Comparison of ENCODE assay signal across 2 cellular contexts in the genomic region with DNA sequence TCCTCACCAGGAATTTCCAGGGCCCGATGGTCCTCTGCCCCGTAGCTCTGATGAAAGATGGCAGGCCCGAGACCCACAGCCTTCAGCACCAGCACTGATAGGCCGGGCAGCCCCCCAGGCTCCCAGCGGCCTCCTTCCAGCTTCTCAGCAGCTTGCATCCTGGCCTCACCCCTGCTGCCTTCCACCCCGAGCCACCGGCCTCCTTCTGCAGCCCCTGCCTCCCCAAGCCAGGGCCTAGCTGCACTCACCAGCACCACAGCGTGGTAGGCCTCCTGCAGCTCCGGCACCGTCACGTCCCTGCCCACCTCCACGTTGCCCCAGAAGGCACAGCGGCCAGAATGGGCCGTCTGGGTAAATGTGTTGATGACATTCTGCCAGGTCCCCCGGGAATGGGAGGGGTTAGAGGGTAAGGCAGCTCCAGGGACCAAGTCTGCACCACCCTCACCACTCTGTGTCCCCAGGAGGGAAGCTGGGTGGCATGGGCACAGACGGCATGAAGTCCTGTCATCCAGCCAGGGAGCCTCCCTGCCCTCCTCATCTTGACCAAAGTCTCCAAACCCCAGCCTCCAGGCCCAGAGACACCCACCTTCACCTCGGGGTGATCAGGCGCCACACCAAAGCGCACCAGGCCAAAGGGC.
TF ChIP-seq lines count a peak whose summit lies in the region.

No MANE protein-coding gene starts in this region.

TF ChIP-seq in HEK293, 187 proteins besides CTCF, POLR2A, EP300 and RAD21:
- no peak for TF ChIP-seq ZNF335 (tag by site-specific recombination; conservative IDR thresholded peaks at IDR 0.05)
- no peak for TF ChIP-seq ZNF138 (tag by site-specific recombination; IDR thresholded peaks at IDR 0.05; ENCODE audit: borderline replicate concordance)
- TF ChIP-seq, protein P1, sequence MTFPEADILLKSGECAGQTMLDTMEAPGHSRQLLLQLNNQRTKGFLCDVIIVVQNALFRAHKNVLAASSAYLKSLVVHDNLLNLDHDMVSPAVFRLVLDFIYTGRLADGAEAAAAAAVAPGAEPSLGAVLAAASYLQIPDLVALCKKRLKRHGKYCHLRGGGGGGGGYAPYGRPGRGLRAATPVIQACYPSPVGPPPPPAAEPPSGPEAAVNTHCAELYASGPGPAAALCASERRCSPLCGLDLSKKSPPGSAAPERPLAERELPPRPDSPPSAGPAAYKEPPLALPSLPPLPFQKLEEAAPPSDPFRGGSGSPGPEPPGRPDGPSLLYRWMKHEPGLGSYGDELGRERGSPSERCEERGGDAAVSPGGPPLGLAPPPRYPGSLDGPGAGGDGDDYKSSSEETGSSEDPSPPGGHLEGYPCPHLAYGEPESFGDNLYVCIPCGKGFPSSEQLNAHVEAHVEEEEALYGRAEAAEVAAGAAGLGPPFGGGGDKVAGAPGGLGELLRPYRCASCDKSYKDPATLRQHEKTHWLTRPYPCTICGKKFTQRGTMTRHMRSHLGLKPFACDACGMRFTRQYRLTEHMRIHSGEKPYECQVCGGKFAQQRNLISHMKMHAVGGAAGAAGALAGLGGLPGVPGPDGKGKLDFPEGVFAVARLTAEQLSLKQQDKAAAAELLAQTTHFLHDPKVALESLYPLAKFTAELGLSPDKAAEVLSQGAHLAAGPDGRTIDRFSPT (tag by site-specific recombination; IDR thresholded peaks at IDR 0.05), result peak; percentile 62
- no peak for TF ChIP-seq TRIM28 (IDR thresholded peaks at IDR 0.05; ENCODE audit: borderline replicate concordance, low read length)
- no peak for TF ChIP-seq ZNF416 (tag by site-specific recombination; IDR thresholded peaks at IDR 0.05)
- TF ChIP-seq, protein P2, sequence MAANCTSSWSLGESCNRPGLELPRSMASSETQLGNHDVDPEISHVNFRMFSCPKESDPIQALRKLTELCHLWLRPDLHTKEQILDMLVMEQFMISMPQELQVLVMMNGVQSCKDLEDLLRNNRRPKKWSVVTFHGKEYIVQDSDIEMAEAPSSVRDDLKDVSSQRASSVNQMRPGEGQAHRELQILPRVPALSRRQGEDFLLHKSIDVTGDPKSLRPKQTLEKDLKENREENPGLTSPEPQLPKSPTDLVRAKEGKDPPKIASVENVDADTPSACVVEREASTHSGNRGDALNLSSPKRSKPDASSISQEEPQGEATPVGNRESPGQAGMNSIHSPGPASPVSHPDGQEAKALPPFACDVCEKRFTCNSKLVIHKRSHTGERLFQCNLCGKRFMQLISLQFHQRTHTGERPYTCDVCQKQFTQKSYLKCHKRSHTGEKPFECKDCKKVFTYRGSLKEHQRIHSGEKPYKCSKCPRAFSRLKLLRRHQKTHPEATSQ (tag by site-specific recombination; IDR thresholded peaks at IDR 0.05), result no peak
- no peak for TF ChIP-seq ZNF530 (tag by site-specific recombination; IDR thresholded peaks at IDR 0.05; ENCODE audit: low read depth)

TF ChIP-seq in K562, 482 proteins besides CTCF, POLR2A, EP300 and RAD21:
- TF ChIP-seq RBFOX2 (IDR thresholded peaks at IDR 0.05; ENCODE audit: low read depth, low read length), result peak; percentile 54; the same call in 1 of the 2 replicates
- TF ChIP-seq FOXO4 (CRISPR knock-in tag; IDR thresholded peaks at IDR 0.05), result no peak
